Comparison of ENCODE assay signal across 20 cellular contexts in genomic region chr7:38822556-38822955, GRCh38.
DNase-seq lines count a peak whose midpoint lies in the region; ATAC-seq, FAIRE-seq and TF ChIP-seq lines count a peak whose summit lies in the region.
"Had no signal": no experiment of that assay in that cellular context is flagged by ENCODE, and none has a peak within 500 bp of the region (broad histone marks: within the 10 kb centered on the region; RNA-seq: fewer than 3 reads in every experiment).

No MANE protein-coding gene starts in this region.

- H4K8ac ChIP-seq in neuronal stem cell (ENCODE audit: low read depth, low read length) = no peak overlapping the region

- H3K79me1 ChIP-seq in neuronal stem cell (ENCODE audit: low read depth, low read length) = no peaks in the 10 kb centered on the region

- no peak for DNase-seq in CD8-positive, alpha-beta memory T cell
- peak; percentile 57 for DNase-seq in M059J (ENCODE audit: low read depth)
- DNase-seq in K562 (ENCODE audit: extremely low read depth in 1 of 4, low spot score in 3 of 4) = peak in 1 of 4 experiments; percentile 16
- DNase-seq in fibroblast of villous mesenchyme (ENCODE audit: low read depth) = peak; percentile 11
- no peak for DNase-seq in neuronal stem cell (ENCODE audit: low spot score)
- no peak for DNase-seq in T-helper 1 cell
- no peak for DNase-seq in GM10248 (ENCODE audit: extremely low spot score)
- DNase-seq in glomerular visceral epithelial cell (ENCODE audit: extremely low spot score) = no peak
- DNase-seq: ACHN; CD4-positive, CD25-positive, alpha-beta regulatory T cell; DND-41; NCI-H1048; NCI-H146; NCI-H2081 treated with DMSO at 0.1 percent for 48 hours; NCI-H2227 treated with DMSO at 0.1 percent for 48 hours; NCI-H526 treated with DMSO at 0.1 percent for 48 hours had no signal

- no peak overlapping the region for H3K14ac ChIP-seq in neuronal stem cell (ENCODE audit: low read length)

- ATAC-seq in K562 = peak; percentile 68; the same call in 2 of the 3 replicates
- ATAC-seq: HCT116, Right ventricle myocardium inferior, SK-N-SH treated with all-trans-retinoic acid at 6 μM for 48 hours had no signal

- peaks cover 8 to 27% (median 13%) of the 10 kb centered on the region in 3 donors for H3K36me3 Mint-ChIP-seq in CD8-positive, alpha-beta memory T cell

- H3K9ac ChIP-seq in K562 (ENCODE audit: insufficient read depth in 1 of 2, low read depth in 2 of 2, low read length in 2 of 2) (no peak overlapping the region), neuronal stem cell (ENCODE audit: low read depth, low read length, poor library complexity) (no peak overlapping the region)

- H3K27me3 Mint-ChIP-seq in CD8-positive, alpha-beta memory T cell = no peaks in the 10 kb centered on the region
- H3K27me3 Mint-ChIP-seq: CD4-positive, CD25-positive, alpha-beta regulatory T cell; IgD-negative memory B cell had no signal

- no peak overlapping the region for H3K23ac ChIP-seq in neuronal stem cell (ENCODE audit: low read depth, low read length, poor library complexity)

- H3K4me2 ChIP-seq in K562 (ENCODE audit: insufficient read depth, low read length) (no peak overlapping the region), neuronal stem cell (ENCODE audit: insufficient read depth, low read length, poor library complexity, severe bottlenecking) (no peak overlapping the region)

- H3K4ac ChIP-seq in neuronal stem cell (ENCODE audit: low read length) = no peak overlapping the region

- peaks cover 0 to 10% (median 8%) of the 10 kb centered on the region in 3 donors for H3K4me1 Mint-ChIP-seq in CD8-positive, alpha-beta memory T cell

- H3K9me3 Mint-ChIP-seq in CD8-positive, alpha-beta memory T cell = peaks cover 0 to 6% (median 0%) of the 10 kb centered on the region in 5 donors
- H3K9me3 Mint-ChIP-seq: IgD-negative memory B cell had no signal

- no peaks in the 10 kb centered on the region for H3K9me1 ChIP-seq in K562 (ENCODE audit: control insufficient read depth, insufficient read depth, low read length)

- H3K4me3 ChIP-seq in CD8-positive, alpha-beta memory T cell (ENCODE audit: low read length) = no peak overlapping the region
- H3K4me3 ChIP-seq in K562 = no peak overlapping the region
- H3K4me3 ChIP-seq in fibroblast of villous mesenchyme (ENCODE audit: low read depth, low read length) = no peak overlapping the region
- H3K4me3 ChIP-seq in neuronal stem cell (ENCODE audit: low read length in 2 of 2) = no peak overlapping the region

- H3K36me3 ChIP-seq in CD8-positive, alpha-beta memory T cell (ENCODE audit: insufficient read depth, low read length) = no peaks in the 10 kb centered on the region
- peaks cover 2% of the 10 kb centered on the region; the same call in 1 of the 3 replicates for H3K36me3 ChIP-seq in K562 (ENCODE audit: control insufficient read depth, insufficient read depth, low read length)
- H3K36me3 ChIP-seq in neuronal stem cell (replicated peaks in 1 of 2; ENCODE audit: control insufficient read depth in 2 of 2, insufficient read depth in 2 of 2, low read length in 2 of 2) = peaks cover 2 to 9% of the 10 kb centered on the region in 2 donors

- H2BK120ac ChIP-seq in neuronal stem cell (ENCODE audit: low read depth, low read length) = no peak overlapping the region

- TF ChIP-seq EP300 in K562 (IDR thresholded peaks at IDR 0.05; ENCODE audit: low read length) = no peak

- intact Hi-C loops in K562 (cut with micrococcal nuclease) = no loop called here

- no peak for TF ChIP-seq POLR2A in K562 (conservative IDR thresholded peaks at IDR 0.05)

- no peak for FAIRE-seq in K562 (lab: Jason Lieb, UNC)

- in situ Hi-C loops in K562 (cut with MboI) = no loop called here

- H2AK5ac ChIP-seq in neuronal stem cell (ENCODE audit: low read depth, low read length) = no peak overlapping the region

- H3K9me3 ChIP-seq in CD8-positive, alpha-beta memory T cell (ENCODE audit: low read length) = no peaks in the 10 kb centered on the region
- H3K9me3 ChIP-seq in K562 (replicated peaks; ENCODE audit: control insufficient read depth, insufficient read depth, low read depth, low read length) (no peaks in the 10 kb centered on the region), neuronal stem cell (replicated peaks in 1 of 2; ENCODE audit: control insufficient read depth in 2 of 2, insufficient read depth in 1 of 2, low read depth in 1 of 2, low read length in 2 of 2) (peaks cover 2 to 9% of the 10 kb centered on the region in 2 donors)

- no TSS peak for BruUV-seq in K562 (replicated peaks; lab: Mats Ljungman, UMichigan)

- no peak overlapping the region for H2BK15ac ChIP-seq in neuronal stem cell (ENCODE audit: low read length)

- CTCF ChIA-PET in CD8-positive, alpha-beta memory T cell (lab: Charles Lee) = no interaction called here
- CTCF ChIA-PET in K562 (lab: Yijun Ruan, JAX; ENCODE audit: low intra/inter-chr PET ratio) = no interaction called here
- CTCF ChIA-PET in GM10248 (lab: Yijun Ruan, JAX) = interaction anchor here (1.1 kb wide), 1 partner anchor 18 kb away, joined by 3 read pairs; no protein-coding TSS in a partner anchor

- H3K4me1 ChIP-seq in CD8-positive, alpha-beta memory T cell (ENCODE audit: insufficient read depth, low read length) = no peaks in the 10 kb centered on the region
- peaks cover 0 to 7% of the 10 kb centered on the region in 2 experiments; a peak in 3 of 5 replicates for H3K4me1 ChIP-seq in K562 (replicated peaks in 1 of 2; ENCODE audit: control insufficient read depth in 2 of 2, insufficient read depth in 2 of 2, low read length in 2 of 2)
- H3K4me1 ChIP-seq in neuronal stem cell (ENCODE audit: control insufficient read depth in 2 of 2, insufficient read depth in 1 of 2, low read depth in 1 of 2, low read length in 2 of 2) = no peaks in the 10 kb centered on the region

- H3K18ac ChIP-seq in neuronal stem cell (ENCODE audit: low read length) = no peak overlapping the region

- no peak for TF ChIP-seq RAD21 in K562 (CRISPR knock-in tag; conservative IDR thresholded peaks at IDR 0.05 in 1 of 2, IDR thresholded peaks at IDR 0.05 in 1 of 2)

- no peak overlapping the region for H2BK12ac ChIP-seq in neuronal stem cell (ENCODE audit: low read length)

- no peaks in the 10 kb centered on the region for H4K20me1 ChIP-seq in K562 (replicated peaks; ENCODE audit: control insufficient read depth, insufficient read depth, low read length)

- TF ChIP-seq CTCF in K562 (IDR thresholded peaks at IDR 0.05 in 2 of 3, conservative IDR thresholded peaks at IDR 0.05 in 1 of 3; ENCODE audit: insufficient read depth in 2 of 3, low read depth in 1 of 3, low read length in 3 of 3) (no peak), fibroblast of villous mesenchyme (IDR thresholded peaks at IDR 0.05; ENCODE audit: insufficient read depth, low read depth, low read length) (no peak), GM10248 (IDR thresholded peaks at IDR 0.05; ENCODE audit: control extremely low read depth, extremely low read depth, low read depth, missing control alignments) (no peak)

- no peak overlapping the region for H2BK5ac ChIP-seq in neuronal stem cell (ENCODE audit: low read length)

- H3K27ac ChIP-seq in CD8-positive, alpha-beta memory T cell (ENCODE audit: low read depth, low read length) = peak overlapping the region; percentile 8
- peak overlapping the region; percentile 32; the same call in 1 of the 3 replicates for H3K27ac ChIP-seq in K562 (ENCODE audit: extremely low read depth, low read depth, low read length)
- H3K27ac ChIP-seq in neuronal stem cell (replicated peaks; ENCODE audit: low read length) = no peak overlapping the region

- 18% methylated on average over 1 of the region's 1 CpG for WGBS in K562 (ENCODE audit: insufficient coverage, low coverage, missing lambda C conversion rate)
- WGBS in neuronal stem cell (ENCODE audit: extremely low coverage in 2 of 2, insufficient read length in 2 of 2, insufficient replicate concordance in 1 of 2), 2 donors = no CpG with 5 or more reads among the region's 1 CpG

- H3K79me2 ChIP-seq in K562 (ENCODE audit: control insufficient read depth, insufficient read depth, low read length) = no peaks in the 10 kb centered on the region

- no peak overlapping the region for H3K27ac Mint-ChIP-seq in CD8-positive, alpha-beta memory T cell
- H3K27ac Mint-ChIP-seq: CD4-positive, CD25-positive, alpha-beta regulatory T cell; IgD-negative memory B cell had no signal

- H3K4me3 Mint-ChIP-seq in CD8-positive, alpha-beta memory T cell = no peak overlapping the region
- H3K4me3 Mint-ChIP-seq: CD4-positive, CD25-positive, alpha-beta regulatory T cell; IgD-negative memory B cell had no signal

- POLR2A ChIA-PET in CD8-positive, alpha-beta memory T cell (lab: Charles Lee) = no interaction called here
- POLR2A ChIA-PET in K562 (lab: Yijun Ruan, JAX) = interaction anchor here (0.9 kb wide), 1 partner anchor 12 kb away, joined by 3 read pairs; no protein-coding TSS in a partner anchor
- POLR2A ChIA-PET in GM10248 (lab: Yijun Ruan, JAX) = no interaction called here

- H3K27me3 ChIP-seq in CD8-positive, alpha-beta memory T cell (ENCODE audit: insufficient read depth, low read length, poor library complexity, severe bottlenecking) = no peaks in the 10 kb centered on the region
- H3K27me3 ChIP-seq in K562 (ENCODE audit: control insufficient read depth in 2 of 2, insufficient read depth in 2 of 2, low read length in 2 of 2) (no peaks in the 10 kb centered on the region), neuronal stem cell (ENCODE audit: control insufficient read depth in 3 of 3, insufficient read depth in 3 of 3, low read depth in 1 of 3, low read length in 3 of 3) (no peaks in the 10 kb centered on the region)

- H2AFZ ChIP-seq in K562 (ENCODE audit: low read depth, low read length) = peak overlapping the region; percentile 63
- H2AFZ ChIP-seq in neuronal stem cell (ENCODE audit: low read length) = no peak overlapping the region

- no peak overlapping the region for H4K91ac ChIP-seq in neuronal stem cell (ENCODE audit: low read depth, low read length, poor library complexity)

TF ChIP-seq in K562, 482 proteins besides CTCF, POLR2A, EP300 and RAD21 (continues in another document):
- TF ChIP-seq DMBX1 (CRISPR knock-in tag; IDR thresholded peaks at IDR 0.05; ENCODE audit: borderline replicate concordance) = no peak
- no peak for TF ChIP-seq SREBF1 (IDR thresholded peaks at IDR 0.05; ENCODE audit: borderline replicate concordance, low read depth, low read length)
- TF ChIP-seq ZNF408 (CRISPR knock-in tag; IDR thresholded peaks at IDR 0.05; ENCODE audit: low read depth) = no peak
- TF ChIP-seq, protein P1, sequence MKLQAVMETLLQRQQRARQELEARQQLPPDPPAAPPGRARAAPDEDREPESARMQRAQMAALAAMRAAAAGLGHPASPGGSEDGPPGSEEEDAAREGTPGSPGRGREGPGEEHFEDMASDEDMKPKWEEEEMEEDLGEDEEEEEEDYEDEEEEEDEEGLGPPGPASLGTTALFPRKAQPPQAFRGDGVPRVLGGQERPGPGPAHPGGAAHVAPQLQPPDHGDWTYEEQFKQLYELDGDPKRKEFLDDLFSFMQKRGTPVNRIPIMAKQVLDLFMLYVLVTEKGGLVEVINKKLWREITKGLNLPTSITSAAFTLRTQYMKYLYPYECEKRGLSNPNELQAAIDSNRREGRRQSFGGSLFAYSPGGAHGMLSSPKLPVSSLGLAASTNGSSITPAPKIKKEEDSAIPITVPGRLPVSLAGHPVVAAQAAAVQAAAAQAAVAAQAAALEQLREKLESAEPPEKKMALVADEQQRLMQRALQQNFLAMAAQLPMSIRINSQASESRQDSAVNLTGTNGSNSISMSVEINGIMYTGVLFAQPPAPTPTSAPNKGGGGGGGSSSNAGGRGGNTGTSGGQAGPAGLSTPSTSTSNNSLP (IDR thresholded peaks at IDR 0.05; ENCODE audit: borderline replicate concordance, low read depth, low read length) = no peak

Comparison
In these comparisons a context has a peak if more than half of its experiments do, and no peak if none do; other contexts are left out.
1. DNase-seq: peak in M059J (single experiment) and fibroblast of villous mesenchyme (single experiment); none in CD8-positive, alpha-beta memory T cell (0 of 5), neuronal stem cell (single experiment), T-helper 1 cell (0 of 5), GM10248 (single experiment) and glomerular visceral epithelial cell (single experiment).